ENCODE assay signal across 7 cellular contexts in genomic region chr13:35093356-35093755, GRCh38.
"Had no signal": no experiment of that assay in that cellular context is flagged by ENCODE, and none has a peak within 500 bp of the region (broad histone marks: within the 10 kb centered on the region; RNA-seq: fewer than 3 reads in every experiment).

No MANE protein-coding gene starts in this region.

- H3K4me3 ChIP-seq: GM12878 had no signal

- ATAC-seq: GM12878 had no signal

- FAIRE-seq: GM12878, GM12891, GM12892, GM18507, GM19239 had no signal

- DNase-seq: GDM1, GF-D8 had no signal
